7 cellular contexts compared by ENCODE assay signal in genomic region chr17:70293564-70294310, GRCh38.
DNase-seq lines count a peak whose midpoint lies in the region; ATAC-seq, FAIRE-seq and TF ChIP-seq lines count a peak whose summit lies in the region.
"Not testable (repeated sequence)": the region's sequence is repeated elsewhere in the genome, so short reads cannot be mapped to it uniquely, and the experiment has no call there.

No MANE protein-coding gene starts in this region.

- not testable (repeated sequence) for TF ChIP-seq CTCF in A673 (conservative IDR thresholded peaks at IDR 0.05; ENCODE audit: low read depth, low read length); HEK293 (tag by site-specific recombination; IDR thresholded peaks at IDR 0.05); endothelial cell of umbilical vein (IDR thresholded peaks at IDR 0.05; ENCODE audit: extremely low read depth in 1 of 2, insufficient read depth in 1 of 2, low read depth in 1 of 2, low read length in 2 of 2); keratinocyte (optimal IDR thresholded peaks at IDR 0.05 in 1 of 3, IDR thresholded peaks at IDR 0.05 in 1 of 3, conservative IDR thresholded peaks at IDR 0.05 in 1 of 3; ENCODE audit: extremely low read depth in 1 of 3, insufficient read depth in 2 of 3, low read length in 3 of 3); neutrophil (IDR thresholded peaks at IDR 0.05)

- not testable (repeated sequence) for H3K36me3 ChIP-seq in A673 (ENCODE audit: insufficient read depth, low read length, poor library complexity, severe bottlenecking); HEK293 (ENCODE audit: control insufficient read depth in 2 of 2, insufficient read depth in 1 of 2, low read length in 2 of 2); endothelial cell of umbilical vein (ENCODE audit: control insufficient read depth in 2 of 2, extremely low read depth in 1 of 2, insufficient read depth in 2 of 2, low read length in 2 of 2); keratinocyte (ENCODE audit: control insufficient read depth in 2 of 2, extremely low read depth in 1 of 2, insufficient read depth in 2 of 2, low read length in 2 of 2); neutrophil

- not testable (repeated sequence) for H3K9me1 ChIP-seq in endothelial cell of umbilical vein (replicated peaks; ENCODE audit: control insufficient read depth, extremely low read depth, insufficient read depth, low read length); keratinocyte (ENCODE audit: control insufficient read depth, extremely low read depth, insufficient read depth, low read length)

- POLR2A ChIA-PET in A673 (lab: Charles Lee; ENCODE audit: low non-redundant PET) = interaction anchor here (0.6 kb wide), 1 partner anchor 23 kb away, joined by 3 read pairs; no protein-coding TSS in a partner anchor
- POLR2A ChIA-PET in HEK293 (lab: Yijun Ruan, JAX); endothelial cell of umbilical vein (lab: Charles Lee): not testable (repeated sequence)

- not testable (repeated sequence) for H3K27me3 ChIP-seq in A673 (replicated peaks; ENCODE audit: insufficient read depth, low read depth, low read length, poor library complexity); endothelial cell of umbilical vein (ENCODE audit: control insufficient read depth in 2 of 2, insufficient read depth in 2 of 2, low read length in 2 of 2); keratinocyte (ENCODE audit: control insufficient read depth, extremely low read depth, insufficient read depth, low read length); neutrophil

- ATAC-seq in SK-N-SH treated with all-trans-retinoic acid at 6 μM for 48 hours = not testable (repeated sequence)

- dilution Hi-C loops in endothelial cell of umbilical vein (cut with MboI; ENCODE audit: extremely low pct_ligation_motif_present, low sequenced_read_pairs); keratinocyte (cut with MboI; ENCODE audit: extremely low pct_ligation_motif_present, low sequenced_read_pairs): not testable (repeated sequence)

- CTCF ChIA-PET in A673 (lab: Charles Lee) (interaction anchor here (0.6 kb wide), 1 partner anchor 161 kb away, joined by 8 read pairs; no protein-coding TSS in a partner anchor), endothelial cell of umbilical vein (lab: Charles Lee) (interaction anchor here (1.0 kb wide), 1 partner anchor 14 kb away, joined by 4 read pairs; no protein-coding TSS in a partner anchor)
- CTCF ChIA-PET in HEK293 (lab: Yijun Ruan, JAX) = not testable (repeated sequence)

- H3K4me2 ChIP-seq in endothelial cell of umbilical vein (ENCODE audit: insufficient read depth, low read length); keratinocyte (ENCODE audit: control insufficient read depth, extremely low read depth, insufficient read depth, low read depth, low read length): not testable (repeated sequence)

- H3K9ac ChIP-seq in endothelial cell of umbilical vein (replicated peaks; ENCODE audit: extremely low read depth, insufficient read depth, low read length); keratinocyte (ENCODE audit: control insufficient read depth, extremely low read depth, insufficient read depth, low read length): not testable (repeated sequence)

- BruUV-seq in A673 (replicated peaks; lab: Mats Ljungman, UMichigan); endothelial cell of umbilical vein (replicated peaks; lab: Mats Ljungman, UMichigan): not testable (repeated sequence)

- DNase-seq in A673 (ENCODE audit: low spot score) (peak; percentile 92), NCI-H226 (peak; percentile 3), endothelial cell of umbilical vein (ENCODE audit: low read depth, low spot score) (peak; percentile 60), keratinocyte (ENCODE audit: low read depth, low spot score) (peak; percentile 40)

- H3K9me3 ChIP-seq in A673 (ENCODE audit: low read depth, low read length, poor library complexity, severe bottlenecking); HEK293 (ENCODE audit: control insufficient read depth, insufficient read depth, low read depth, low read length); endothelial cell of umbilical vein (replicated peaks; ENCODE audit: control insufficient read depth, insufficient read depth, low read length); keratinocyte (ENCODE audit: control insufficient read depth, low read depth, low read length); neutrophil: not testable (repeated sequence)

- H3K4me3 ChIP-seq in A673 (ENCODE audit: low read depth, low read length, poor library complexity, severe bottlenecking); HEK293 (ENCODE audit: low read depth, low read length); endothelial cell of umbilical vein (replicated peaks in 1 of 3; ENCODE audit: insufficient read depth in 1 of 3, low read depth in 1 of 3, low read length in 3 of 3); keratinocyte (ENCODE audit: control insufficient read depth in 2 of 3, extremely low read depth in 1 of 3, insufficient read depth in 2 of 3, low read depth in 1 of 3, low read length in 3 of 3); neutrophil (ENCODE audit: low read depth in 1 of 2, low read length in 1 of 2): not testable (repeated sequence)

- not testable (repeated sequence) for H2AFZ ChIP-seq in endothelial cell of umbilical vein (ENCODE audit: low read depth, low read length); keratinocyte (ENCODE audit: control insufficient read depth, low read length)

- not testable (repeated sequence) for H3K27ac ChIP-seq in A673 (ENCODE audit: low read depth, low read length, poor library complexity, severe bottlenecking); HEK293 (ENCODE audit: extremely low read depth, low read depth, low read length); keratinocyte (ENCODE audit: control insufficient read depth, insufficient read depth, low read length)
- H3K27ac ChIP-seq in endothelial cell of umbilical vein (ENCODE audit: insufficient read depth, low read depth, low read length) (peak overlapping the region; percentile 44), neutrophil (peak overlapping the region; percentile 89)

- H3K79me2 ChIP-seq in endothelial cell of umbilical vein (ENCODE audit: control insufficient read depth, insufficient read depth, low read length); keratinocyte (ENCODE audit: control insufficient read depth, insufficient read depth, low read length): not testable (repeated sequence)

- intact Hi-C loops in A673 (cut with micrococcal nuclease; ENCODE audit: unreplicated experiment) = not testable (repeated sequence)
- intact Hi-C loops in endothelial cell of umbilical vein (cut with micrococcal nuclease) = loop anchor here (5.0 to 10.0 kb wide), 2 partner anchors 121 to 729 kb away; no protein-coding TSS in a partner anchor

- H4K20me1 ChIP-seq in endothelial cell of umbilical vein (replicated peaks; ENCODE audit: control insufficient read depth, extremely low read depth, insufficient read depth, low read length); keratinocyte (ENCODE audit: control insufficient read depth, extremely low read depth, insufficient read depth, low read length): not testable (repeated sequence)

- H3K4me1 ChIP-seq in A673 (ENCODE audit: insufficient read depth, low read length, poor library complexity, severe bottlenecking); HEK293 (ENCODE audit: control insufficient read depth, insufficient read depth, low read length); endothelial cell of umbilical vein (ENCODE audit: control insufficient read depth, extremely low read depth, insufficient read depth, low read length); keratinocyte (ENCODE audit: control insufficient read depth, extremely low read depth, insufficient read depth, low read length): not testable (repeated sequence)
- peaks cover 53 to 57% of the 10 kb centered on the region in 2 experiments for H3K4me1 ChIP-seq in neutrophil (ENCODE audit: control insufficient read depth in 1 of 2, insufficient read depth in 1 of 2, low read depth in 1 of 2, low read length in 1 of 2)

- FAIRE-seq in endothelial cell of umbilical vein (lab: Jason Lieb, UNC) = peak; percentile 37
- peak; percentile 51 for FAIRE-seq in keratinocyte (lab: Jason Lieb, UNC)

- not testable (repeated sequence) for TF ChIP-seq POLR2A in endothelial cell of umbilical vein (IDR thresholded peaks at IDR 0.05; ENCODE audit: low read depth, low read length)

TF ChIP-seq in HEK293, 187 proteins besides CTCF, POLR2A, EP300 and RAD21:
- TF ChIP-seq ZNF146 (tag by site-specific recombination; IDR thresholded peaks at IDR 0.05) (peak; percentile 81), ZNF580 (tag by site-specific recombination; IDR thresholded peaks at IDR 0.05) (0 out of 2 replicates have a peak, but pooled peaks have one; percentile 41)

TF ChIP-seq in SK-N-SH treated with all-trans-retinoic acid at 6 μM for 48 hours, 23 proteins besides CTCF, POLR2A, EP300 and RAD21:
- peak; percentile 51; the same call in 1 of the 2 replicates for TF ChIP-seq ZNF8 (CRISPR knock-in tag; IDR thresholded peaks at IDR 0.05)

TF ChIP-seq in endothelial cell of umbilical vein, 7 proteins besides CTCF, POLR2A, EP300 and RAD21:
- peak; percentile 98 for TF ChIP-seq GATA2 (IDR thresholded peaks at IDR 0.05; ENCODE audit: insufficient read depth, insufficient read length, low read depth, low read length)
- TF ChIP-seq POLR2AphosphoS5 (IDR thresholded peaks at IDR 0.05; ENCODE audit: insufficient read depth, low read depth, low read length) = peak; percentile 45
- TF ChIP-seq FOS (IDR thresholded peaks at IDR 0.05; ENCODE audit: borderline replicate concordance, insufficient read depth, low read length) = peak; percentile 59
- TF ChIP-seq JUN (IDR thresholded peaks at IDR 0.05; ENCODE audit: borderline replicate concordance, insufficient read depth, insufficient read length, low read depth) = peak; percentile 64

Comparison
In these comparisons a context has a peak if more than half of its experiments do, and no peak if none do; other contexts are left out.
1. DNase-seq: peak in every context shown above with its lines; median percentile 92 in A673; 60 in endothelial cell of umbilical vein; 40 in keratinocyte; 3 in NCI-H226.